In the genomic region with DNA sequence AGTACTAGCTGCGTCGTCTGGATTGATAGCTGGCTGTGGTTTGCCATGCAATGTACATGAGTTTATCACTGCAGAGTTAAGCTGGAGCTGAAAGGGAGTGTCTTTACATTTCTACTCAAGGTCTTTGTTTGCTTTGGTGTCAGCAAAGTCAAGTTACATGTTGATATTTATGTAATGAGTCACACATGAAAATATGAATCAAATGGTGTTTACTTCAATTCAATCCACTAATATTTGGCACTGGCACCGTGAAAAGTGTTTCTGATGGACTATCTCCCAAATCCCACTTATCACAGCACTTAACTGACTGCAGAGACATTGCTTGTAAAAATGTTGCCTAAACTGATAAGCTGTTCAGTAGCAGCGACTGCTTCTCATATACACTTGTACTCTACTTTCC, we compare ENCODE assay signal across 19 cellular contexts.
DNase-seq lines count a peak whose midpoint lies in the region; ATAC-seq and TF ChIP-seq lines count a peak whose summit lies in the region.
"Had no signal": no experiment of that assay in that cellular context is flagged by ENCODE, and none has a peak within 500 bp of the region (broad histone marks: within the 10 kb centered on the region; RNA-seq: fewer than 3 reads in every experiment).

No MANE protein-coding gene starts in this region.

- TF ChIP-seq POLR2A in IMR-90 (IDR thresholded peaks at IDR 0.05; ENCODE audit: low read depth, low read length) (no peak), thyroid gland (IDR thresholded peaks at IDR 0.05) (no peak)

- no peak overlapping the region for H4K91ac ChIP-seq in IMR-90 (ENCODE audit: insufficient read depth, low read depth, low read length)

- no peak overlapping the region for H2BK15ac ChIP-seq in IMR-90 (ENCODE audit: low read depth, low read length)

- dilution Hi-C loops in IMR-90 (cut with HindIII; ENCODE audit: low sequenced_read_pairs, unreplicated experiment) = no loop called here

- H2BK20ac ChIP-seq in IMR-90 (ENCODE audit: low read depth, low read length) = peak overlapping the region; percentile 10; the same call in 1 of the 2 replicates

- H3K79me1 ChIP-seq in IMR-90 (ENCODE audit: low read depth in 1 of 2, low read length in 2 of 2) = no peaks in the 10 kb centered on the region

- no peak overlapping the region for H3K4ac ChIP-seq in IMR-90 (ENCODE audit: low read depth, low read length)

- H4K8ac ChIP-seq in IMR-90 (ENCODE audit: low read depth in 2 of 2, low read length in 2 of 2) = no peak overlapping the region

- H3K56ac ChIP-seq in IMR-90 (ENCODE audit: extremely low read depth, insufficient read depth, low read length) = no peak overlapping the region

- WGBS in IMR-90 (ENCODE audit: extremely low coverage in 2 of 2, insufficient read length in 1 of 2), 2 experiments = no CpG with 5 or more reads among the region's 4 CpGs
- WGBS in thyroid gland, 2 donors = 39 to 41% methylated on average over 4 of the region's 4 CpGs

- H3K4me3 ChIP-seq in IMR-90 (ENCODE audit: insufficient read depth, low read depth, low read length) (no peak overlapping the region), fibroblast of pulmonary artery (replicated peaks; ENCODE audit: low read depth, low read length) (no peak overlapping the region), thyroid gland (replicated peaks in 1 of 3) (no peak overlapping the region)
- H3K4me3 ChIP-seq: coronary artery, esophagus squamous epithelium, stomach, vagina had no signal

- H3K9me3 ChIP-seq in IMR-90 (ENCODE audit: control insufficient read depth, insufficient read depth, low read length) (no peaks in the 10 kb centered on the region), thyroid gland (no peaks in the 10 kb centered on the region)
- H3K9me3 ChIP-seq: esophagus squamous epithelium, stomach, vagina had no signal

- no peak overlapping the region for H4K5ac ChIP-seq in IMR-90 (ENCODE audit: low read depth, low read length)

- no peaks in the 10 kb centered on the region for H3K27me3 ChIP-seq in IMR-90 (ENCODE audit: control insufficient read depth, insufficient read depth, low read length)
- H3K27me3 ChIP-seq in thyroid gland = no peaks in the 10 kb centered on the region
- H3K27me3 ChIP-seq: esophagus squamous epithelium, stomach, vagina had no signal

- peak overlapping the region; percentile 3; the same call in 1 of the 2 replicates for H3K4me2 ChIP-seq in IMR-90 (ENCODE audit: low read depth, low read length)

- no peak overlapping the region for H3K9ac ChIP-seq in IMR-90 (ENCODE audit: low read depth, low read length)

- in situ Hi-C loops in IMR-90 (cut with MboI; ENCODE audit: low sequenced_read_pairs) = no loop called here

- H3K4me1 ChIP-seq in IMR-90 (ENCODE audit: control insufficient read depth, insufficient read depth, low read length) (peaks cover 3% of the 10 kb centered on the region), thyroid gland (no peaks in the 10 kb centered on the region)
- H3K4me1 ChIP-seq: esophagus squamous epithelium, vagina had no signal

- H2BK5ac ChIP-seq in IMR-90 (ENCODE audit: low read depth, low read length, poor library complexity, severe bottlenecking) = no peak overlapping the region

- peak overlapping the region; percentile 51; the same call in 1 of the 2 replicates for H2BK120ac ChIP-seq in IMR-90 (ENCODE audit: low read depth, low read length)

- no peak overlapping the region for H2AK5ac ChIP-seq in IMR-90 (ENCODE audit: low read depth, low read length)

- CTCF ChIA-PET in IMR-90 (lab: Yijun Ruan, JAX) = interaction anchor here (1.7 kb wide), 1 partner anchor 26 kb away, joined by 3 read pairs; no protein-coding TSS in a partner anchor

- H3K18ac ChIP-seq in IMR-90 (ENCODE audit: low read depth, low read length) = no peak overlapping the region

- intact Hi-C loops in IMR-90 (cut with micrococcal nuclease) (no loop called here), thyroid gland (cut with DNase I) (no loop called here)

- BruUV-seq in IMR-90 (replicated peaks; lab: Mats Ljungman, UMichigan) = no TSS peak

- peaks cover 2% of the 10 kb centered on the region; the same call in 1 of the 2 replicates for H3K9me1 ChIP-seq in IMR-90 (ENCODE audit: insufficient read depth, low read length)

- peak; percentile 87 for DNase-seq in DMS153 (lab: John Stamatoyannopoulos, UW)
- DNase-seq in IMR-90 = no peak
- peak; percentile 6 for DNase-seq in NCI-H774 (lab: John Stamatoyannopoulos, UW)
- peak; percentile 3 for DNase-seq in fibroblast of pulmonary artery (ENCODE audit: low read depth)
- no peak for DNase-seq in thyroid gland
- DNase-seq in stimulated activated CD4-positive, alpha-beta T cell treated with anti-CD3 and anti-CD28 coated beads, Interleukin-4, amount 100 ng/mL, for 4 hours = no peak
- DNase-seq in KG1 (lab: John Stamatoyannopoulos, UW) = no peak
- DNase-seq: AML-193; anterior cingulate cortex; DND-41; esophagus squamous epithelium; hypothalamus; Karpas-422; NCI-H2107; stimulated activated CD4-positive, alpha-beta T cell treated with anti-CD3 and anti-CD28 coated beads, Interleukin-12 subunit alpha, Interleukin-12 subunit beta, amount 100 ng/mL, for 4 hours; stomach had no signal

- H2AFZ ChIP-seq in IMR-90 (replicated peaks; ENCODE audit: low read length, poor library complexity) = no peak overlapping the region

- no peak overlapping the region for H3K23ac ChIP-seq in IMR-90 (ENCODE audit: low read depth, low read length)

- H3K27ac ChIP-seq in IMR-90 (ENCODE audit: insufficient read depth, low read length) (no peak overlapping the region; the same call in 1 of the 2 replicates), thyroid gland (no peak overlapping the region)
- H3K27ac ChIP-seq: coronary artery, esophagus squamous epithelium, stomach, vagina had no signal

- TF ChIP-seq CTCF in IMR-90 (conservative IDR thresholded peaks at IDR 0.05; ENCODE audit: low read depth, low read length) (no peak), fibroblast of pulmonary artery (IDR thresholded peaks at IDR 0.05; ENCODE audit: low read length, missing control alignments) (no peak), thyroid gland (IDR thresholded peaks at IDR 0.05) (no peak)

- H3K14ac ChIP-seq in IMR-90 (replicated peaks; ENCODE audit: low read depth, low read length) = no peak overlapping the region

- no peak overlapping the region for H2AK9ac ChIP-seq in IMR-90 (replicated peaks; ENCODE audit: low read depth, low read length, poor library complexity)

- no peaks in the 10 kb centered on the region for H4K20me1 ChIP-seq in IMR-90 (ENCODE audit: insufficient read depth, low read length)

- H3K36me3 ChIP-seq in IMR-90 (ENCODE audit: control insufficient read depth, insufficient read depth, low read length) (no peaks in the 10 kb centered on the region), thyroid gland (no peaks in the 10 kb centered on the region)
- H3K36me3 ChIP-seq: esophagus squamous epithelium, stomach, vagina had no signal

- ATAC-seq in IMR-90 (ENCODE audit: low read depth) = peak; percentile 57
- ATAC-seq in esophagus mucosa = no peak

- POLR2A ChIA-PET in IMR-90 (lab: Charles Lee; ENCODE audit: unreplicated experiment) = no interaction called here

- TF ChIP-seq RAD21 in IMR-90 (IDR thresholded peaks at IDR 0.05; ENCODE audit: low read length) = no peak

TF ChIP-seq in IMR-90, 13 proteins besides CTCF, POLR2A, EP300 and RAD21:
- TF ChIP-seq MAZ (IDR thresholded peaks at IDR 0.05; ENCODE audit: borderline replicate concordance, low read depth, low read length) (no peak), BHLHE40 (IDR thresholded peaks at IDR 0.05; ENCODE audit: low read depth, low read length) (no peak), NFE2L2 (IDR thresholded peaks at IDR 0.05; ENCODE audit: low read depth, low read length) (no peak), SMC3 (IDR thresholded peaks at IDR 0.05; ENCODE audit: low read depth, low read length) (no peak), CEBPB (IDR thresholded peaks at IDR 0.05; ENCODE audit: low read depth, low read length) (no peak), RFX5 (IDR thresholded peaks at IDR 0.05; ENCODE audit: low read depth, low read length) (no peak), MAFK (IDR thresholded peaks at IDR 0.05; ENCODE audit: low read depth, low read length) (no peak), MXI1 (IDR thresholded peaks at IDR 0.05; ENCODE audit: borderline replicate concordance, low read depth, low read length) (no peak), RCOR1 (IDR thresholded peaks at IDR 0.05; ENCODE audit: insufficient replicate concordance, low read length) (no peak), CHD1 (IDR thresholded peaks at IDR 0.05; ENCODE audit: low read depth, low read length) (no peak), FOS (IDR thresholded peaks at IDR 0.05; ENCODE audit: low read depth, low read length) (no peak)
- TF ChIP-seq, protein P1, sequence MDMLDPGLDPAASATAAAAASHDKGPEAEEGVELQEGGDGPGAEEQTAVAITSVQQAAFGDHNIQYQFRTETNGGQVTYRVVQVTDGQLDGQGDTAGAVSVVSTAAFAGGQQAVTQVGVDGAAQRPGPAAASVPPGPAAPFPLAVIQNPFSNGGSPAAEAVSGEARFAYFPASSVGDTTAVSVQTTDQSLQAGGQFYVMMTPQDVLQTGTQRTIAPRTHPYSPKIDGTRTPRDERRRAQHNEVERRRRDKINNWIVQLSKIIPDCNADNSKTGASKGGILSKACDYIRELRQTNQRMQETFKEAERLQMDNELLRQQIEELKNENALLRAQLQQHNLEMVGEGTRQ (IDR thresholded peaks at IDR 0.05; ENCODE audit: low read depth, low read length) = no peak
- TF ChIP-seq, protein P2, sequence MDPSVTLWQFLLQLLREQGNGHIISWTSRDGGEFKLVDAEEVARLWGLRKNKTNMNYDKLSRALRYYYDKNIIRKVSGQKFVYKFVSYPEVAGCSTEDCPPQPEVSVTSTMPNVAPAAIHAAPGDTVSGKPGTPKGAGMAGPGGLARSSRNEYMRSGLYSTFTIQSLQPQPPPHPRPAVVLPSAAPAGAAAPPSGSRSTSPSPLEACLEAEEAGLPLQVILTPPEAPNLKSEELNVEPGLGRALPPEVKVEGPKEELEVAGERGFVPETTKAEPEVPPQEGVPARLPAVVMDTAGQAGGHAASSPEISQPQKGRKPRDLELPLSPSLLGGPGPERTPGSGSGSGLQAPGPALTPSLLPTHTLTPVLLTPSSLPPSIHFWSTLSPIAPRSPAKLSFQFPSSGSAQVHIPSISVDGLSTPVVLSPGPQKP (IDR thresholded peaks at IDR 0.05; ENCODE audit: borderline replicate concordance, low read depth, low read length) = no peak

Comparison
In these comparisons a context has a peak if more than half of its experiments do, and no peak if none do; other contexts are left out.
1. DNase-seq: peak in DMS153 (single experiment), NCI-H774 (single experiment) and fibroblast of pulmonary artery (single experiment); none in IMR-90 (single experiment), thyroid gland (0 of 2), stimulated activated CD4-positive, alpha-beta T cell treated with anti-CD3 and anti-CD28 coated beads, Interleukin-4, amount 100 ng/mL, for 4 hours (0 of 2) and KG1 (single experiment).